ENCODE assay signal across 8 cellular contexts in the genomic region with DNA sequence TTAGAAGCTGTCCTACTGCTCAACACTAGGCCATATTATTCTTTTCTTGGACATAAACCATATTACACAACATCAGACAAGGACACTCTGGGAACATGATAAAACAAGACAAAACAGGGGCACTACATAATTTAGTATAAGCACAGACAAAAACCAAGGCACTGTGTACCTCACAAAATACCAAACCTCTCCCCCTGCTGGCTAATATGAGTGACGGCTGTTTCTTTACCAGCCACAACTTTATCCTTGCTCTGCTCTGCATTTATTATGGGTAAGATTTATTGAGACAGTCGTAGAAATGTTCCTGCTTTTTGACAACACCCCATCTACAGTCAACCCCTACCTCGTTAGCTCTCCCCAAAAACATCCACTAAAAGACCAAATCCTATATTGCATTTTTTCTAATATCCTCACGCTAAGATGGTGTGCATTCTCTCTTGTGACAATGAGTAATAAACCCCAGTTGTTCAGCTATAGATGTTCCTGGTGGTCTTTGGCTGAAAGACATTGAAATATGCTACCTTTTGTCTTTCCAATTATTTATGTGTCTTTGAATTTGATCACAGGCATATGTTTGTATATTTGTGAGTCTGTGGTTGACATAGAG. TPM values are rescaled to one million over a fixed set of nuclear protein-coding genes. Genes with fewer than 3 reads are reported as not detected.
DNase-seq lines count a peak whose midpoint lies in the region; ATAC-seq and TF ChIP-seq lines count a peak whose summit lies in the region.

No MANE protein-coding gene starts in this region.

- peak overlapping the region in 1 of 2 donors; percentile 30 for H3K27ac Mint-ChIP-seq in activated naive CD4-positive, alpha-beta T cell treated with anti-CD3 and anti-CD28 coated beads, Interleukin-2, amount 50 U/mL, for 72 hours

- H3K9me3 Mint-ChIP-seq in activated naive CD4-positive, alpha-beta T cell treated with anti-CD3 and anti-CD28 coated beads, Interleukin-2, amount 50 U/mL, for 72 hours, result no peaks in the 10 kb centered on the region

- intact Hi-C loops in ascending aorta (cut with DNase I), result no loop called here

- TF ChIP-seq CTCF in thoracic aorta (IDR thresholded peaks at IDR 0.05), result peak; percentile 27
- peak in 1 of 3 experiments; percentile 26 for TF ChIP-seq CTCF in ascending aorta (IDR thresholded peaks at IDR 0.05)
- no peak for TF ChIP-seq CTCF in omental fat pad (IDR thresholded peaks at IDR 0.05)

- H3K27ac ChIP-seq in thoracic aorta, result no peak overlapping the region
- H3K27ac ChIP-seq in ascending aorta, result no peak overlapping the region

- no peaks in the 10 kb centered on the region for H3K36me3 ChIP-seq in thoracic aorta
- H3K36me3 ChIP-seq in ascending aorta, result peaks cover 0 to 5% of the 10 kb centered on the region in 2 donors

- H3K4me3 ChIP-seq in thoracic aorta, result no peak overlapping the region
- no peak overlapping the region for H3K4me3 ChIP-seq in ascending aorta

- DNase-seq in activated naive CD4-positive, alpha-beta T cell treated with anti-CD3 and anti-CD28 coated beads, Interleukin-2, amount 50 U/mL, for 72 hours (ENCODE audit: low spot score in 2 of 2), result no peak
- no peak for DNase-seq in activated naive CD4-positive, alpha-beta T cell treated with anti-CD3 and anti-CD28 coated beads, Interleukin-2, amount 50 U/mL, for 16 hours
- DNase-seq in RKO (ENCODE audit: low spot score), result peak; percentile 56
- peak; percentile 43 for DNase-seq in fibroblast of gingiva (ENCODE audit: low read depth)
- no peak for DNase-seq in thoracic aorta (ENCODE audit: low spot score)
- no peak for DNase-seq in activated CD8-positive, alpha-beta memory T cell treated with anti-CD3 and anti-CD28 coated beads for 24 hours
- no peak for DNase-seq in ascending aorta (ENCODE audit: low spot score in 2 of 2)
- no peak for DNase-seq in omental fat pad (ENCODE audit: low spot score)

- ATAC-seq in activated naive CD4-positive, alpha-beta T cell treated with anti-CD3 and anti-CD28 coated beads, Interleukin-2, amount 50 U/mL, for 72 hours, result peak; percentile 37 to 41
- ATAC-seq in thoracic aorta (ENCODE audit: insufficient number of reproducible peaks, low FRiP score, low read depth) (no peak), omental fat pad (ENCODE audit: low FRiP score) (no peak)

- H3K27me3 ChIP-seq in thoracic aorta (replicated peaks; ENCODE audit: insufficient read depth) (no peaks in the 10 kb centered on the region), ascending aorta (no peaks in the 10 kb centered on the region)

- H3K9me3 ChIP-seq in thoracic aorta, result no peaks in the 10 kb centered on the region
- H3K9me3 ChIP-seq in ascending aorta, result no peaks in the 10 kb centered on the region

- no peaks in the 10 kb centered on the region for H3K36me3 Mint-ChIP-seq in activated naive CD4-positive, alpha-beta T cell treated with anti-CD3 and anti-CD28 coated beads, Interleukin-2, amount 50 U/mL, for 72 hours

- H3K4me1 ChIP-seq in thoracic aorta (ENCODE audit: control insufficient read depth in 1 of 2, low read depth in 2 of 2) (no peaks in the 10 kb centered on the region), ascending aorta (no peaks in the 10 kb centered on the region)

RNA-seq across cellular contexts. Expression of gene POLR1H, which starts 23.8 kb away (rescaled TPM):
- total RNA-seq in activated naive CD4-positive, alpha-beta T cell treated with anti-CD3 and anti-CD28 coated beads, Interleukin-2, amount 50 U/mL, for 72 hours, result 10 to 100 TPM; 52.7 to 65.6 TPM
- total RNA-seq in thoracic aorta (10 to 100 TPM; 11.2 to 19.1 TPM), ascending aorta (36.9 TPM), omental fat pad (10 to 100 TPM; 22.5 to 39.2 (median 24.9) TPM)

RNA-seq across cellular contexts. Expression of gene PPP1R11, which starts 29.7 kb away (rescaled TPM):
- 10 to 100 TPM; 48.5 to 53.3 TPM for total RNA-seq in activated naive CD4-positive, alpha-beta T cell treated with anti-CD3 and anti-CD28 coated beads, Interleukin-2, amount 50 U/mL, for 72 hours
- total RNA-seq in thoracic aorta (10 to 100 TPM; 25.2 to 45.5 TPM), ascending aorta (7.1 TPM), omental fat pad (10 to 100 TPM; 27.9 to 38.4 (median 30.7) TPM)

RNA-seq across cellular contexts. Expression of gene RNF39, which starts 38.3 kb away (rescaled TPM):
- total RNA-seq in activated naive CD4-positive, alpha-beta T cell treated with anti-CD3 and anti-CD28 coated beads, Interleukin-2, amount 50 U/mL, for 72 hours, result not detected
- not detected for total RNA-seq in thoracic aorta
- total RNA-seq in ascending aorta, result not detected
- total RNA-seq in omental fat pad, result 1 to 10 TPM in 1 of 4 donors, under 1 TPM in 3; 0.36 to 1.7 (median 0.71) TPM

Comparison
In these comparisons a context has a peak if more than half of its experiments do, and no peak if none do; other contexts are left out.
1. ATAC-seq: peak in activated naive CD4-positive, alpha-beta T cell treated with anti-CD3 and anti-CD28 coated beads, Interleukin-2, amount 50 U/mL, for 72 hours (2 of 2); none in thoracic aorta (single experiment) and omental fat pad (single experiment).
2. DNase-seq: peak in RKO (single experiment) and fibroblast of gingiva (single experiment); none in activated naive CD4-positive, alpha-beta T cell treated with anti-CD3 and anti-CD28 coated beads, Interleukin-2, amount 50 U/mL, for 72 hours (0 of 2), activated naive CD4-positive, alpha-beta T cell treated with anti-CD3 and anti-CD28 coated beads, Interleukin-2, amount 50 U/mL, for 16 hours (single experiment), thoracic aorta (single experiment), activated CD8-positive, alpha-beta memory T cell treated with anti-CD3 and anti-CD28 coated beads for 24 hours (single experiment), ascending aorta (0 of 2) and omental fat pad (single experiment).